Comparison of ENCODE assay signal across 14 cellular contexts in genomic region chr14:68466491-68466977, GRCh38.
A peak's percentile ranks its signal among the peaks of the same experiment; 100 is the strongest.
DNase-seq lines count a peak whose midpoint lies in the region; ATAC-seq and TF ChIP-seq lines count a peak whose summit lies in the region.
"Had no signal": no experiment of that assay in that cellular context is flagged by ENCODE, and none has a peak within 500 bp of the region (broad histone marks: within the 10 kb centered on the region; RNA-seq: fewer than 3 reads in every experiment).

No MANE protein-coding gene starts in this region.

- H3K27me3 ChIP-seq in PC-3 (ENCODE audit: low read length), result no peaks in the 10 kb centered on the region
- H3K27me3 ChIP-seq in esophagus muscularis mucosa, result no peaks in the 10 kb centered on the region

- BruUV-seq in PC-3 (replicated peaks; lab: Mats Ljungman, UMichigan), result no TSS peak

- TF ChIP-seq POLR2A in esophagus muscularis mucosa (IDR thresholded peaks at IDR 0.05; ENCODE audit: low read depth), result no peak

- no peak for TF ChIP-seq EP300 in esophagus muscularis mucosa (IDR thresholded peaks at IDR 0.05)

- POLR2A ChIA-PET in PC-3 (lab: Charles Lee; ENCODE audit: unreplicated experiment), result no interaction called here

- DNase-seq in AG08395 (ENCODE audit: low spot score), result peak; percentile 86
- DNase-seq in PC-3, result peak; percentile 96
- peak; percentile 91 for DNase-seq in esophagus muscularis mucosa (ENCODE audit: extremely low spot score)
- DNase-seq in non-pigmented ciliary epithelial cell (ENCODE audit: low read depth), result peak; percentile 92
- no peak for DNase-seq in middle frontal gyrus (ENCODE audit: extremely low spot score, low spot score)
- no peak for DNase-seq in NCI-H2171 treated with DMSO at 0.1 percent for 48 hours (lab: John Stamatoyannopoulos, UW)
- DNase-seq: activated naive CD4-positive, alpha-beta T cell treated with anti-CD3 and anti-CD28 coated beads, Interleukin-2, amount 10 ng/mL, durations not matched to agents 7 days and 5 days; hypothalamus; NCI-H526; retina; stimulated activated naive CD8-positive, alpha-beta T cell treated with anti-CD3 and anti-CD28 coated beads, Interleukin-15, amount 100 ng/mL, for 72 hours had no signal

- intact Hi-C loops in PC-3 (cut with micrococcal nuclease) (loop anchor here (2.0 to 5.0 kb wide), 5 partner anchors 40 to 216 kb away; no protein-coding TSS in a partner anchor), esophagus muscularis mucosa (cut with DNase I) (no loop called here)

- peak overlapping the region; percentile 55 for H3K27ac ChIP-seq in PC-3 (ENCODE audit: low read length)
- peak overlapping the region; percentile 61 to 77 (median 66) for H3K27ac ChIP-seq in esophagus muscularis mucosa (replicated peaks in 1 of 4)
- H3K27ac ChIP-seq: VCaP had no signal

- no peaks in the 10 kb centered on the region for H4K20me1 ChIP-seq in PC-3 (ENCODE audit: low read length)

- H3K4me2 ChIP-seq in PC-3 (ENCODE audit: low read length), result peak overlapping the region; percentile 52

- H3K4me3 ChIP-seq in PC-3 (ENCODE audit: low read length) (no peak overlapping the region; the same call in 1 of the 2 replicates), esophagus muscularis mucosa (peak overlapping the region in 2 of 4 donors; percentile 11 to 14)

- ATAC-seq in PC-3, result peak; percentile 34
- ATAC-seq in HG02763 (IDR thresholded peaks at IDR 0.05; ENCODE audit: unreplicated experiment), result no peak
- no peak for ATAC-seq in GM18858 (IDR thresholded peaks at IDR 0.05; ENCODE audit: unreplicated experiment)
- ATAC-seq: stimulated activated naive CD8-positive, alpha-beta T cell treated with anti-CD3 and anti-CD28 coated beads, Interleukin-15, amount 100 ng/mL, for 72 hours had no signal

- H2AFZ ChIP-seq in PC-3 (ENCODE audit: low read length), result peak overlapping the region; percentile 26

- WGBS in esophagus muscularis mucosa, result 72% methylated on average over 3 of the region's 3 CpGs

- TF ChIP-seq CTCF in PC-3 (conservative IDR thresholded peaks at IDR 0.05; ENCODE audit: low read depth, low read length), result no peak
- TF ChIP-seq CTCF in esophagus muscularis mucosa (IDR thresholded peaks at IDR 0.05), result no peak

- H3F3A ChIP-seq in PC-3 (ENCODE audit: low read length, unreplicated experiment), result no peaks in the 10 kb centered on the region

- H3K9me3 ChIP-seq in PC-3 (ENCODE audit: low read length) (no peaks in the 10 kb centered on the region), esophagus muscularis mucosa (no peaks in the 10 kb centered on the region)

- H3K79me2 ChIP-seq in PC-3 (ENCODE audit: low read length), result no peaks in the 10 kb centered on the region

- H3K9ac ChIP-seq in PC-3 (ENCODE audit: low read length), result 0 out of 2 replicates have a peak overlapping the region, but pooled peaks have one; percentile 1

- peaks cover 59% of the 10 kb centered on the region for H3K4me1 ChIP-seq in PC-3 (ENCODE audit: insufficient read depth, low read length)
- peaks cover 0 to 27% (median 18%) of the 10 kb centered on the region in 4 donors for H3K4me1 ChIP-seq in esophagus muscularis mucosa

- CTCF ChIA-PET in PC-3 (lab: Charles Lee), result interaction anchor here (0.5 kb wide), 1 partner anchor 323 kb away, joined by 3 read pairs; no protein-coding TSS in a partner anchor

- H3K9me2 ChIP-seq in PC-3 (replicated peaks; ENCODE audit: low read length), result no peaks in the 10 kb centered on the region

- H3K36me3 ChIP-seq in PC-3 (ENCODE audit: low read depth, low read length), result no peaks in the 10 kb centered on the region
- no peaks in the 10 kb centered on the region for H3K36me3 ChIP-seq in esophagus muscularis mucosa

Comparison
In these comparisons a context has a peak if more than half of its experiments do, and no peak if none do; other contexts are left out.
1. DNase-seq: peak in AG08395 (single experiment), PC-3 (single experiment), esophagus muscularis mucosa (single experiment) and non-pigmented ciliary epithelial cell (single experiment); none in middle frontal gyrus (single experiment) and NCI-H2171 treated with DMSO at 0.1 percent for 48 hours (single experiment).